ENCODE assay signal across 12 cellular contexts in genomic region chr15:33649217-33649933, GRCh38.
DNase-seq lines count a peak whose midpoint lies in the region; ATAC-seq lines count a peak whose summit lies in the region.
"Had no signal": no experiment of that assay in that cellular context is flagged by ENCODE, and none has a peak within 500 bp of the region (broad histone marks: within the 10 kb centered on the region; RNA-seq: fewer than 3 reads in every experiment).

No MANE protein-coding gene starts in this region.

- peaks cover 9% of the 10 kb centered on the region for H3K27me3 Mint-ChIP-seq in activated T-cell treated with anti-CD3 and anti-CD28 coated beads, Interleukin-2, amount 50 U/mL, for 24 hours
- H3K27me3 Mint-ChIP-seq in stimulated activated naive CD8-positive, alpha-beta T cell treated with anti-CD3 and anti-CD28 coated beads, Interleukin-15, amount 100 ng/mL, for 72 hours: peaks cover 13% of the 10 kb centered on the region
- H3K27me3 Mint-ChIP-seq in activated naive CD8-positive, alpha-beta T cell treated with anti-CD3 and anti-CD28 coated beads for 36 hours: peaks cover 5% of the 10 kb centered on the region
- peaks cover 7% of the 10 kb centered on the region for H3K27me3 Mint-ChIP-seq in activated CD4-positive, alpha-beta memory T cell treated with anti-CD3 and anti-CD28 coated beads for 36 hours

- no peaks in the 10 kb centered on the region for H3K9me3 Mint-ChIP-seq in activated T-cell treated with anti-CD3 and anti-CD28 coated beads, Interleukin-2, amount 50 U/mL, for 24 hours
- H3K9me3 Mint-ChIP-seq in stimulated activated naive CD8-positive, alpha-beta T cell treated with anti-CD3 and anti-CD28 coated beads, Interleukin-15, amount 100 ng/mL, for 72 hours: no peaks in the 10 kb centered on the region
- no peaks in the 10 kb centered on the region for H3K9me3 Mint-ChIP-seq in activated naive CD8-positive, alpha-beta T cell treated with anti-CD3 and anti-CD28 coated beads for 36 hours
- no peaks in the 10 kb centered on the region for H3K9me3 Mint-ChIP-seq in activated CD4-positive, alpha-beta memory T cell treated with anti-CD3 and anti-CD28 coated beads for 36 hours
- H3K9me3 Mint-ChIP-seq: CD4-positive, alpha-beta memory T cell; HFFc6 had no signal

- DNase-seq in activated T-cell treated with anti-CD3 and anti-CD28 coated beads, Interleukin-2, amount 50 U/mL, for 24 hours: no peak
- DNase-seq in activated T-cell treated with anti-CD3 and anti-CD28 coated beads for 4 hours (no peak), cerebellar cortex (ENCODE audit: low spot score) (no peak)
- no peak for DNase-seq in stimulated activated naive CD8-positive, alpha-beta T cell treated with anti-CD3 and anti-CD28 coated beads, Interleukin-15, Interleukin-2, amounts not matched to agents 100 U/mL and 50 U/mL, for 24 hours
- DNase-seq in stimulated activated naive CD8-positive, alpha-beta T cell treated with anti-CD3 and anti-CD28 coated beads, Interleukin-15, amount 100 ng/mL, for 72 hours: no peak
- DNase-seq in activated naive CD8-positive, alpha-beta T cell treated with anti-CD3 and anti-CD28 coated beads for 36 hours: no peak
- no peak for DNase-seq in activated CD4-positive, alpha-beta memory T cell treated with anti-CD3 and anti-CD28 coated beads for 36 hours
- DNase-seq: BE2C; CD4-positive, alpha-beta memory T cell; DMS79; HFFc6 had no signal

- ATAC-seq in stimulated activated naive CD8-positive, alpha-beta T cell treated with anti-CD3 and anti-CD28 coated beads, Interleukin-15, Interleukin-2, amounts not matched to agents 100 U/mL and 50 U/mL, for 24 hours: peak; percentile 60
- ATAC-seq in stimulated activated naive CD8-positive, alpha-beta T cell treated with anti-CD3 and anti-CD28 coated beads, Interleukin-15, amount 100 ng/mL, for 72 hours: no peak
- ATAC-seq: GM12878 had no signal

- no peak overlapping the region for H3K4me3 Mint-ChIP-seq in activated T-cell treated with anti-CD3 and anti-CD28 coated beads, Interleukin-2, amount 50 U/mL, for 24 hours
- no peak overlapping the region for H3K4me3 Mint-ChIP-seq in stimulated activated naive CD8-positive, alpha-beta T cell treated with anti-CD3 and anti-CD28 coated beads, Interleukin-15, amount 100 ng/mL, for 72 hours
- H3K4me3 Mint-ChIP-seq in activated naive CD8-positive, alpha-beta T cell treated with anti-CD3 and anti-CD28 coated beads for 36 hours: no peak overlapping the region
- H3K4me3 Mint-ChIP-seq in activated CD4-positive, alpha-beta memory T cell treated with anti-CD3 and anti-CD28 coated beads for 36 hours: no peak overlapping the region
- H3K4me3 Mint-ChIP-seq: CD4-positive, alpha-beta memory T cell; HFFc6 had no signal

- POLR2A ChIA-PET in activated CD4-positive, alpha-beta memory T cell treated with anti-CD3 and anti-CD28 coated beads for 36 hours (lab: Charles Lee): no interaction called here

- peak overlapping the region; percentile 81 for H3K27ac Mint-ChIP-seq in activated T-cell treated with anti-CD3 and anti-CD28 coated beads, Interleukin-2, amount 50 U/mL, for 24 hours
- H3K27ac Mint-ChIP-seq in stimulated activated naive CD8-positive, alpha-beta T cell treated with anti-CD3 and anti-CD28 coated beads, Interleukin-15, amount 100 ng/mL, for 72 hours: peak overlapping the region in 1 of 2 donors; percentile 27
- H3K27ac Mint-ChIP-seq in activated naive CD8-positive, alpha-beta T cell treated with anti-CD3 and anti-CD28 coated beads for 36 hours: peak overlapping the region; percentile 66
- H3K27ac Mint-ChIP-seq in activated CD4-positive, alpha-beta memory T cell treated with anti-CD3 and anti-CD28 coated beads for 36 hours: no peak overlapping the region
- H3K27ac Mint-ChIP-seq: CD4-positive, alpha-beta memory T cell; HFFc6 had no signal

- H3K4me1 Mint-ChIP-seq in activated T-cell treated with anti-CD3 and anti-CD28 coated beads, Interleukin-2, amount 50 U/mL, for 24 hours (ENCODE audit: low read depth): peaks cover 7% of the 10 kb centered on the region
- peaks cover 13% of the 10 kb centered on the region for H3K4me1 Mint-ChIP-seq in stimulated activated naive CD8-positive, alpha-beta T cell treated with anti-CD3 and anti-CD28 coated beads, Interleukin-15, amount 100 ng/mL, for 72 hours
- H3K4me1 Mint-ChIP-seq in activated naive CD8-positive, alpha-beta T cell treated with anti-CD3 and anti-CD28 coated beads for 36 hours: no peaks in the 10 kb centered on the region
- H3K4me1 Mint-ChIP-seq in activated CD4-positive, alpha-beta memory T cell treated with anti-CD3 and anti-CD28 coated beads for 36 hours (ENCODE audit: low read depth): peaks cover 3% of the 10 kb centered on the region
- H3K4me1 Mint-ChIP-seq: CD4-positive, alpha-beta memory T cell had no signal

- no peaks in the 10 kb centered on the region for H3K36me3 Mint-ChIP-seq in activated T-cell treated with anti-CD3 and anti-CD28 coated beads, Interleukin-2, amount 50 U/mL, for 24 hours (ENCODE audit: low read depth)
- no peaks in the 10 kb centered on the region for H3K36me3 Mint-ChIP-seq in activated naive CD8-positive, alpha-beta T cell treated with anti-CD3 and anti-CD28 coated beads for 36 hours
- no peaks in the 10 kb centered on the region for H3K36me3 Mint-ChIP-seq in activated CD4-positive, alpha-beta memory T cell treated with anti-CD3 and anti-CD28 coated beads for 36 hours
- H3K36me3 Mint-ChIP-seq: CD4-positive, alpha-beta memory T cell had no signal

- intact Hi-C loops in activated CD4-positive, alpha-beta memory T cell treated with anti-CD3 and anti-CD28 coated beads for 36 hours (cut with micrococcal nuclease): no loop called here

- CTCF ChIA-PET in activated CD4-positive, alpha-beta memory T cell treated with anti-CD3 and anti-CD28 coated beads for 36 hours (lab: Charles Lee): no interaction called here
